ENCODE assay signal across 22 cellular contexts in the genomic region with DNA sequence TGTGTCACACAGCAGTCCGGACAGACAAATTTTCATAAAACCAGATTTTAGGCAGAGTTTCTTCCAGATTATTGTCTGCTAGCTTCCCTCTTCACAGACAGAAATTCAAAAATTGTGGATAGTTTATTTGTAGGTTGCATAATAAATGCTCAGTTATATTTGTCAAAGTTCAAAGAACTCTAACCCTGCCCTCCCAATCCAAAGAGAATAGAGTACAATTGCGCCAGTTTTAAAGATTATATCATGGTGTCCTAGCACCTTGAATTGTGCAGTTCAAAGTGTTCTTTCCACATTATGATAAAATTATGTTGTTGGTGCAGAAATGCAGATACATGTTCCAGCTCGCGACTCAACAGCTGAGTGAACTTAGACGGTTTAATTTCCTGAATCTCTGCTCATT.
A peak's percentile ranks its signal among the peaks of the same experiment; 100 is the strongest.
DNase-seq lines count a peak whose midpoint lies in the region; ATAC-seq, FAIRE-seq and TF ChIP-seq lines count a peak whose summit lies in the region.
"Had no signal": no experiment of that assay in that cellular context is flagged by ENCODE, and none has a peak within 500 bp of the region (broad histone marks: within the 10 kb centered on the region; RNA-seq: fewer than 3 reads in every experiment).

No MANE protein-coding gene starts in this region.

- H3K79me2 ChIP-seq in HepG2 (ENCODE audit: insufficient read depth, low read length) = no peaks in the 10 kb centered on the region

- CTCF ChIA-PET in HepG2 (lab: Yijun Ruan, JAX; ENCODE audit: low intra/inter-chr PET ratio, low total read pairs) = no interaction called here

- WGBS in liver = 63% methylated on average over 5 of the region's 5 CpGs
- WGBS in HepG2 (ENCODE audit: low lambda C conversion rate) = 71% methylated on average over 5 of the region's 5 CpGs
- WGBS in right lobe of liver (ENCODE audit: insufficient coverage, low coverage, low lambda C conversion rate, missing lambda C conversion rate) = 39% methylated on average over 5 of the region's 5 CpGs
- 94% methylated on average over 5 of the region's 5 CpGs for WGBS in esophagus muscularis mucosa

- in situ Hi-C loops in HepG2 (cut with HindIII; ENCODE audit: extremely low pct_ligation_motif_present, low pct_unique_long_range_greater_than_20kb) = no loop called here

- H3K36me3 ChIP-seq in liver (ENCODE audit: control insufficient read depth in 4 of 4, insufficient read depth in 3 of 4, low read depth in 1 of 4, low read length in 3 of 4) (no peaks in the 10 kb centered on the region), HepG2 (replicated peaks in 1 of 2; ENCODE audit: control insufficient read depth in 1 of 2, insufficient read depth in 2 of 2, low read length in 2 of 2) (no peaks in the 10 kb centered on the region), adipocyte (ENCODE audit: control insufficient read depth, insufficient read depth, low read length, severe bottlenecking) (peaks cover 17% of the 10 kb centered on the region), right lobe of liver (no peaks in the 10 kb centered on the region), esophagus muscularis mucosa (peaks cover 0 to 13% (median 4%) of the 10 kb centered on the region in 4 donors)
- H3K36me3 ChIP-seq: BLaER1 treated with 17β-estradiol and CSF1 and Interleukin-3, amounts not matched to agents 10 nM and 100 nM had no signal

- ATAC-seq in HepG2 (no peak), right lobe of liver (peak; percentile 65 to 94 (median 83))
- ATAC-seq: CD8-positive, alpha-beta T cell had no signal

- TF ChIP-seq EP300 in HepG2 (IDR thresholded peaks at IDR 0.05; ENCODE audit: low read depth in 2 of 2, low read length in 2 of 2) (no peak), HepG2 (CRISPR knock-in tag; IDR thresholded peaks at IDR 0.05; ENCODE audit: borderline replicate concordance) (no peak), esophagus muscularis mucosa (IDR thresholded peaks at IDR 0.05) (no peak)

- no peak for TF ChIP-seq CTCF in liver (IDR thresholded peaks at IDR 0.05; ENCODE audit: low read depth, low read length, missing input control)
- no peak for TF ChIP-seq CTCF in HepG2 (CRISPR knock-in tag; IDR thresholded peaks at IDR 0.05)
- no peak for TF ChIP-seq CTCF in right lobe of liver (IDR thresholded peaks at IDR 0.05)
- no peak for TF ChIP-seq CTCF in esophagus muscularis mucosa (IDR thresholded peaks at IDR 0.05)

- BruUV-seq in HepG2 (replicated peaks; lab: Mats Ljungman, UMichigan) = no TSS peak

- POLR2A ChIA-PET in HepG2 (lab: Yijun Ruan, JAX) = no interaction called here

- TF ChIP-seq POLR2A in HepG2 (IDR thresholded peaks at IDR 0.05; ENCODE audit: insufficient read depth in 1 of 2, low read depth in 2 of 2, low read length in 2 of 2) (no peak), right lobe of liver (IDR thresholded peaks at IDR 0.05) (no peak), esophagus muscularis mucosa (IDR thresholded peaks at IDR 0.05; ENCODE audit: low read depth) (no peak), GM12891 (IDR thresholded peaks at IDR 0.05; ENCODE audit: low read depth, low read length) (no peak)

- no peak overlapping the region for H2AFZ ChIP-seq in HepG2 (ENCODE audit: low read length)

- peaks cover 1 to 19% (median 13%) of the 10 kb centered on the region in 4 donors for H3K4me1 ChIP-seq in liver (ENCODE audit: control insufficient read depth in 4 of 4, insufficient read depth in 4 of 4, low read length in 3 of 4)
- H3K4me1 ChIP-seq in HepG2 (ENCODE audit: insufficient read depth, low read length) = no peaks in the 10 kb centered on the region
- H3K4me1 ChIP-seq in adipocyte (ENCODE audit: control insufficient read depth, insufficient read depth, low read length) = peaks cover 50% of the 10 kb centered on the region
- H3K4me1 ChIP-seq in right lobe of liver = peaks cover 0 to 4% (median 0%) of the 10 kb centered on the region in 4 donors
- peaks cover 0 to 10% (median 2%) of the 10 kb centered on the region in 4 donors for H3K4me1 ChIP-seq in esophagus muscularis mucosa
- H3K4me1 ChIP-seq: Caco-2 had no signal

- H3K27me3 ChIP-seq in liver (ENCODE audit: control insufficient read depth in 4 of 4, insufficient read depth in 4 of 4, low read length in 3 of 4) (no peaks in the 10 kb centered on the region), HepG2 (ENCODE audit: control insufficient read depth in 1 of 2, insufficient read depth in 2 of 2, low read length in 2 of 2) (no peaks in the 10 kb centered on the region), adipocyte (replicated peaks; ENCODE audit: control insufficient read depth, insufficient read depth, low read length) (no peaks in the 10 kb centered on the region), right lobe of liver (no peaks in the 10 kb centered on the region), esophagus muscularis mucosa (no peaks in the 10 kb centered on the region)
- H3K27me3 ChIP-seq: BLaER1 treated with 17β-estradiol and CSF1 and Interleukin-3, amounts not matched to agents 10 nM and 100 nM had no signal

- TF ChIP-seq RAD21 in liver (IDR thresholded peaks at IDR 0.05) = peak in 1 of 2 donors; percentile 24
- TF ChIP-seq RAD21 in HepG2 (CRISPR knock-in tag; IDR thresholded peaks at IDR 0.05) = no peak

- no peak overlapping the region for H3K4me2 ChIP-seq in HepG2 (ENCODE audit: low read depth, low read length)
- H3K4me2 ChIP-seq: BLaER1 treated with 17β-estradiol and CSF1 and Interleukin-3, amounts not matched to agents 10 nM and 100 nM had no signal

- intact Hi-C loops in HepG2 (cut with micrococcal nuclease; ENCODE audit: unreplicated experiment) (no loop called here), right lobe of liver (cut with DNase I) (no loop called here), esophagus muscularis mucosa (cut with DNase I) (no loop called here)

- no peak for DNase-seq in HepG2 (ENCODE audit: low spot score)
- DNase-seq in adipocyte (ENCODE audit: low read depth) = no peak
- no peak for DNase-seq in right lobe of liver
- no peak for DNase-seq in esophagus muscularis mucosa (ENCODE audit: extremely low spot score)
- DNase-seq in activated CD8-positive, alpha-beta memory T cell treated with anti-CD3 and anti-CD28 coated beads, Interleukin-2, amount 50 U/mL, for 48 hours = no peak
- DNase-seq in GM12891 (ENCODE audit: insufficient read length, low spot score) = no peak
- DNase-seq: 8988T; AML-193; Caco-2; Calu3; CD4-positive, alpha-beta T cell; CD8-positive, alpha-beta T cell; DMS79 treated with DMSO at 0.1 percent for 48 hours; GF-D8 had no signal

- no peak overlapping the region for H3K27ac ChIP-seq in liver (ENCODE audit: low read depth in 1 of 2, low read length in 2 of 2)
- no peak overlapping the region for H3K27ac ChIP-seq in HepG2 (ENCODE audit: extremely low read length, insufficient read depth, low read length)
- peak overlapping the region in 1 of 3 donors; percentile 71 for H3K27ac ChIP-seq in right lobe of liver
- H3K27ac ChIP-seq in esophagus muscularis mucosa (replicated peaks in 1 of 4) = no peak overlapping the region
- H3K27ac ChIP-seq: BLaER1 treated with 17β-estradiol and CSF1 and Interleukin-3, amounts not matched to agents 10 nM and 100 nM; C4-2B had no signal

- H3K9ac ChIP-seq in liver (ENCODE audit: low read depth in 1 of 2, low read length in 2 of 2) = no peak overlapping the region
- H3K9ac ChIP-seq in HepG2 (ENCODE audit: insufficient read depth, low read depth, low read length) = no peak overlapping the region
- H3K9ac ChIP-seq in adipocyte (ENCODE audit: low read length) = peak overlapping the region; percentile 81
- H3K9ac ChIP-seq: BLaER1 treated with 17β-estradiol and CSF1 and Interleukin-3, amounts not matched to agents 10 nM and 100 nM had no signal

- H3K4me3 ChIP-seq in liver (ENCODE audit: low read depth in 1 of 3, low read length in 3 of 3) (no peak overlapping the region), HepG2 (replicated peaks in 1 of 3; ENCODE audit: insufficient read depth in 1 of 3, low read depth in 2 of 3, low read length in 3 of 3) (no peak overlapping the region), adipocyte (ENCODE audit: low read length) (peak overlapping the region; percentile 22), right lobe of liver (peak overlapping the region in 1 of 3 donors; percentile 0), esophagus muscularis mucosa (no peak overlapping the region)
- H3K4me3 ChIP-seq: BLaER1 treated with 17β-estradiol and CSF1 and Interleukin-3, amounts not matched to agents 10 nM and 100 nM had no signal

- no peaks in the 10 kb centered on the region for H4K20me1 ChIP-seq in HepG2 (ENCODE audit: insufficient read depth, low read length)
- H4K20me1 ChIP-seq: BLaER1 treated with 17β-estradiol and CSF1 and Interleukin-3, amounts not matched to agents 10 nM and 100 nM had no signal

- FAIRE-seq in HepG2 (lab: Jason Lieb, UNC) (no peak), GM12891 (lab: Jason Lieb, UNC) (no peak)
- FAIRE-seq: A204.1, D721Med, G401.6, GM12892, GM18507 had no signal

- H3K9me3 ChIP-seq in liver (ENCODE audit: control insufficient read depth in 4 of 4, low read length in 3 of 4) = no peaks in the 10 kb centered on the region
- H3K9me3 ChIP-seq in HepG2 (ENCODE audit: low read length) = peaks cover 89% of the 10 kb centered on the region
- H3K9me3 ChIP-seq in adipocyte (ENCODE audit: control insufficient read depth, low read length) = no peaks in the 10 kb centered on the region
- H3K9me3 ChIP-seq in right lobe of liver = no peaks in the 10 kb centered on the region
- no peaks in the 10 kb centered on the region for H3K9me3 ChIP-seq in esophagus muscularis mucosa
- H3K9me3 ChIP-seq: BLaER1 treated with 17β-estradiol and CSF1 and Interleukin-3, amounts not matched to agents 10 nM and 100 nM; Caco-2 had no signal

TF ChIP-seq in liver, 16 proteins besides CTCF, POLR2A, EP300 and RAD21 (continues in another document):
- TF ChIP-seq MAX (IDR thresholded peaks at IDR 0.05) (no peak), GABPA (IDR thresholded peaks at IDR 0.05 in 1 of 2, conservative IDR thresholded peaks at IDR 0.05 in 1 of 2) (no peak)

TF ChIP-seq in HepG2, 621 proteins besides CTCF, POLR2A, EP300 and RAD21 (continues in another document):
- TF ChIP-seq ZNF282 (IDR thresholded peaks at IDR 0.05; ENCODE audit: partially characterized antibody) (no peak), RXRA (CRISPR knock-in tag; IDR thresholded peaks at IDR 0.05) (no peak), ZNF121 (CRISPR knock-in tag; IDR thresholded peaks at IDR 0.05) (no peak), NCOA2 (CRISPR knock-in tag; IDR thresholded peaks at IDR 0.05) (no peak), HDAC2 (CRISPR knock-in tag; IDR thresholded peaks at IDR 0.05) (no peak)

TF ChIP-seq in GM12891, 5 proteins besides CTCF, POLR2A, EP300 and RAD21:
- TF ChIP-seq TAF1 (IDR thresholded peaks at IDR 0.05; ENCODE audit: low read depth, low read length) = no peak
- no peak for TF ChIP-seq POU2F2 (IDR thresholded peaks at IDR 0.05; ENCODE audit: low read depth, low read length)
- TF ChIP-seq SPI1 (IDR thresholded peaks at IDR 0.05; ENCODE audit: low read depth, low read length) = no peak
- TF ChIP-seq PAX5 (IDR thresholded peaks at IDR 0.05; ENCODE audit: insufficient read depth, low read length, severe bottlenecking) = no peak
- no peak for TF ChIP-seq POLR2AphosphoS5 (IDR thresholded peaks at IDR 0.05; ENCODE audit: low read depth, low read length)
TF ChIP-seq in GM12891: peak in this region for 0.
